ENCODE assay signal across 20 cellular contexts in the genomic region with DNA sequence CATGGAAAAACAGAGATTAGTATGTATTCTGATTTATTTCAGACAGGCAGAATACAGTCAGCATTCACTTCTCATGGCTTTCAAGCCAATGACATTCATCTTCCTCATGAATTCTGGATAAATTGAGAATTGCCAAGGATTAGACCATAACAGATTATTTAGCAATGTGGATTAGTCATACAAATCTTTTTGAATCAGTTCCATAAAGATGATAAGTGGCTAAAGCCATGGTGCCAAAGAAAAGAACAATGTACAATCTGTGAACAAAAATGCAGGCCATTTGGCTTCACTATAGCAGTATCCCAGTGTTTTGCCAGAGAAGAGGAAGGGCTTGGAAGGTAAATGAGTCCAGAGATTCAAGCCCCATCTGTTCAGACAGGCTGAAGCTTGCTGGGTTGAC.
DNase-seq lines count a peak whose midpoint lies in the region; ATAC-seq and TF ChIP-seq lines count a peak whose summit lies in the region.
"Had no signal": no experiment of that assay in that cellular context is flagged by ENCODE, and none has a peak within 500 bp of the region (broad histone marks: within the 10 kb centered on the region; RNA-seq: fewer than 3 reads in every experiment).

No MANE protein-coding gene starts in this region.

- no peak for TF ChIP-seq CTCF in GM13976 (IDR thresholded peaks at IDR 0.05; ENCODE audit: borderline replicate concordance, control extremely low read depth, extremely low read depth, insufficient read depth, missing control alignments)

- no peak for ATAC-seq in GM21737 (IDR thresholded peaks at IDR 0.05; ENCODE audit: unreplicated experiment)
- ATAC-seq: activated CD8-positive, alpha-beta memory T cell treated with anti-CD3 and anti-CD28 coated beads, Interleukin-2, amount 10 ng/mL, durations not matched to agents 7 days and 5 days; left lung had no signal

- in situ Hi-C loops in GM13976 (cut with MboI; ENCODE audit: low sequenced_read_pairs, unreplicated experiment): no loop called here

- DNase-seq in NCI-H2227 (lab: John Stamatoyannopoulos, UW; ENCODE audit: unreplicated experiment) (peak; percentile 42), NCI-H2227 treated with DMSO at 0.1 percent for 48 hours (lab: John Stamatoyannopoulos, UW) (no peak), NCI-H226 (peak; percentile 38), SHP77 treated with DMSO at 0.1 percent for 48 hours (lab: John Stamatoyannopoulos, UW) (peak; percentile 51), stromal cell of bone marrow (ENCODE audit: low read depth) (peak; percentile 24), mesenteric fat pad (ENCODE audit: low spot score) (no peak), GM13976 (ENCODE audit: low spot score) (no peak)
- DNase-seq: activated CD4-positive, alpha-beta T cell treated with anti-CD3 and anti-CD28 coated beads for 48 hours; activated CD8-positive, alpha-beta memory T cell treated with anti-CD3 and anti-CD28 coated beads, Interleukin-2, amount 10 ng/mL, durations not matched to agents 7 days and 5 days; BE2C; Calu3; colonic mucosa; endodermal cell; left lung; MG63; midbrain; NCI-H2107; sigmoid colon; testis had no signal

Comparison
In these comparisons a context has a peak if more than half of its experiments do, and no peak if none do; other contexts are left out.
1. DNase-seq: peak in NCI-H2227 (single experiment), NCI-H226 (single experiment), SHP77 treated with DMSO at 0.1 percent for 48 hours (single experiment) and stromal cell of bone marrow (single experiment); none in NCI-H2227 treated with DMSO at 0.1 percent for 48 hours (single experiment), mesenteric fat pad (single experiment) and GM13976 (single experiment).